ENCODE assay signal across 8 cellular contexts in genomic region chr9:97983524-97984187, GRCh38. TPM values are rescaled to one million over a fixed set of nuclear protein-coding genes. Genes with fewer than 3 reads are reported as not detected.
DNase-seq lines count a peak whose midpoint lies in the region; ATAC-seq and TF ChIP-seq lines count a peak whose summit lies in the region.

No MANE protein-coding gene starts in this region.

- H3K27ac ChIP-seq in ectodermal cell (ENCODE audit: insufficient read depth, low read depth, low read length, poor library complexity, severe bottlenecking): peak overlapping the region; percentile 74

- peak; percentile 37 for ATAC-seq in memory B cell (ENCODE audit: low read depth)

- H3K4me3 ChIP-seq in ectodermal cell (ENCODE audit: insufficient read depth, low read depth, low read length): peak overlapping the region; percentile 90

- H3K4me1 Mint-ChIP-seq in CD14-positive monocyte: peaks cover 37% of the 10 kb centered on the region
- H3K4me1 Mint-ChIP-seq in activated CD4-positive, alpha-beta T cell treated with anti-CD3 and anti-CD28 coated beads, Interleukin-2, amount 10 ng/mL, durations not matched to agents 7 days and 5 days: peaks cover 56% of the 10 kb centered on the region
- H3K4me1 Mint-ChIP-seq in memory B cell: peaks cover 22% of the 10 kb centered on the region

- H3K27ac Mint-ChIP-seq in CD14-positive monocyte (peak overlapping the region; percentile 59 to 89 (median 85)), memory B cell (peak overlapping the region; percentile 92)
- H3K27ac Mint-ChIP-seq in activated CD4-positive, alpha-beta T cell treated with anti-CD3 and anti-CD28 coated beads, Interleukin-2, amount 10 ng/mL, durations not matched to agents 7 days and 5 days: peak overlapping the region; percentile 95

- H3K27me3 Mint-ChIP-seq in CD14-positive monocyte (ENCODE audit: low read depth in 3 of 3): peaks cover 3 to 6% (median 3%) of the 10 kb centered on the region in 3 donors
- no peaks in the 10 kb centered on the region for H3K27me3 Mint-ChIP-seq in activated CD4-positive, alpha-beta T cell treated with anti-CD3 and anti-CD28 coated beads, Interleukin-2, amount 10 ng/mL, durations not matched to agents 7 days and 5 days
- no peaks in the 10 kb centered on the region for H3K27me3 Mint-ChIP-seq in memory B cell

- no peaks in the 10 kb centered on the region for H3K4me1 ChIP-seq in ectodermal cell (ENCODE audit: control insufficient read depth, insufficient read depth, low read length)

- intact Hi-C loops in CD14-positive monocyte (cut with micrococcal nuclease): loop anchor here in 1 of 2 donors (10.0 kb wide), 1 partner anchor 71 kb away; the partner anchor contains the start of gene NANS

- H3K9me3 ChIP-seq in ectodermal cell (ENCODE audit: control insufficient read depth, low read length): no peaks in the 10 kb centered on the region

- H3K9me3 Mint-ChIP-seq in CD14-positive monocyte (peaks cover 0 to 2% (median 0%) of the 10 kb centered on the region in 7 donors), memory B cell (no peaks in the 10 kb centered on the region)
- H3K9me3 Mint-ChIP-seq in activated CD4-positive, alpha-beta T cell treated with anti-CD3 and anti-CD28 coated beads, Interleukin-2, amount 10 ng/mL, durations not matched to agents 7 days and 5 days: no peaks in the 10 kb centered on the region

- 0 to 1% methylated on average over 70 of the region's 70 CpGs for WGBS in ectodermal cell, 2 experiments

- POLR2A ChIA-PET in activated CD4-positive, alpha-beta T cell treated with anti-CD3 and anti-CD28 coated beads, Interleukin-2, amount 10 ng/mL, durations not matched to agents 7 days and 5 days (lab: Charles Lee): interaction anchor here (0.6 to 1.3 kb wide), 2 partner anchors 61 to 78 kb away, joined by 4 to 6 read pairs; partner anchors contain the start of gene TRMO

- no peaks in the 10 kb centered on the region for H3K36me3 ChIP-seq in ectodermal cell (ENCODE audit: control insufficient read depth, insufficient read depth, low read length)

- peaks cover 59% of the 10 kb centered on the region for H3K27me3 ChIP-seq in ectodermal cell (ENCODE audit: control insufficient read depth, insufficient read depth, low read length, poor library complexity, severe bottlenecking)

- DNase-seq in CD14-positive monocyte (ENCODE audit: low spot score) (no peak), GM20000 (ENCODE audit: low spot score) (peak; percentile 79), LHCN-M2 (ENCODE audit: low read depth) (peak; percentile 41), memory B cell (ENCODE audit: low spot score in 2 of 2) (peak in 1 of 2 donors; percentile 74), GF-D8 (lab: John Stamatoyannopoulos, UW) (no peak)
- DNase-seq in activated CD4-positive, alpha-beta T cell treated with anti-CD3 and anti-CD28 coated beads, Interleukin-2, amount 10 ng/mL, durations not matched to agents 7 days and 5 days: peak; percentile 51
- peak; percentile 45 for DNase-seq in stimulated activated CD8-positive, alpha-beta memory T cell treated with anti-CD3 and anti-CD28 coated beads, Interleukin-12 subunit alpha, Interleukin-12 subunit beta, amount 100 ng/mL, for 1 hour (ENCODE audit: low read depth)

- H3K4me3 Mint-ChIP-seq in CD14-positive monocyte (peak overlapping the region; percentile 83 to 90), memory B cell (peak overlapping the region; percentile 85)
- peak overlapping the region; percentile 83 for H3K4me3 Mint-ChIP-seq in activated CD4-positive, alpha-beta T cell treated with anti-CD3 and anti-CD28 coated beads, Interleukin-2, amount 10 ng/mL, durations not matched to agents 7 days and 5 days

- CTCF ChIA-PET in activated CD4-positive, alpha-beta T cell treated with anti-CD3 and anti-CD28 coated beads, Interleukin-2, amount 10 ng/mL, durations not matched to agents 7 days and 5 days (lab: Charles Lee): interaction anchor here (0.5 to 3.5 kb wide), 25 partner anchors 9 to 272 kb away, joined by 3 to 39 read pairs (median 5); partner anchors contain the start of genes TBC1D2 and TRMO

- peak; percentile 68 for TF ChIP-seq CTCF in CD14-positive monocyte (IDR thresholded peaks at IDR 0.05)
- TF ChIP-seq CTCF in GM20000 (IDR thresholded peaks at IDR 0.05; ENCODE audit: extremely low read depth, missing control alignments): no peak

- H3K36me3 Mint-ChIP-seq in CD14-positive monocyte (no peaks in the 10 kb centered on the region), memory B cell (no peaks in the 10 kb centered on the region)
- peaks cover 18% of the 10 kb centered on the region for H3K36me3 Mint-ChIP-seq in activated CD4-positive, alpha-beta T cell treated with anti-CD3 and anti-CD28 coated beads, Interleukin-2, amount 10 ng/mL, durations not matched to agents 7 days and 5 days (ENCODE audit: low read depth)

RNA-seq across cellular contexts. Expression of gene ANP32B, which starts 0.5 kb away (rescaled TPM):
- polyA plus RNA-seq in CD14-positive monocyte: 10 to 100 TPM; 30.8 to 40.7 TPM
- 9.9 and 15.7 TPM in 2 replicates for total RNA-seq in LHCN-M2 (2014; rRNA removed)
- 184 TPM for polyA plus RNA-seq in LHCN-M2 (2012)
- 100 to 1,000 TPM; 358 to 453 TPM for total RNA-seq in activated CD4-positive, alpha-beta T cell treated with anti-CD3 and anti-CD28 coated beads, Interleukin-2, amount 10 ng/mL, durations not matched to agents 7 days and 5 days
- 184 TPM for polyA plus RNA-seq in ectodermal cell (2013, experiment 1 of 4)
- polyA plus RNA-seq in ectodermal cell (2013, experiment 2 of 4): 166 TPM
- 161 TPM for polyA plus RNA-seq in ectodermal cell (2013, experiment 3 of 4)
- 172 TPM for polyA plus RNA-seq in ectodermal cell (2013, experiment 4 of 4)

RNA-seq across cellular contexts. Expression of gene HEMGN, which starts 45.7 kb away (rescaled TPM):
- polyA plus RNA-seq in CD14-positive monocyte: under 1 TPM in 1 of 2 donors, not detected in 1; 0.18 TPM
- not detected in 2 replicates for total RNA-seq in LHCN-M2 (2014; rRNA removed)
- polyA plus RNA-seq in LHCN-M2 (2012): not detected
- 1 to 10 TPM; 2.2 to 2.9 TPM for total RNA-seq in activated CD4-positive, alpha-beta T cell treated with anti-CD3 and anti-CD28 coated beads, Interleukin-2, amount 10 ng/mL, durations not matched to agents 7 days and 5 days
- polyA plus RNA-seq in ectodermal cell (2013, experiment 1 of 4): not detected
- polyA plus RNA-seq in ectodermal cell (2013, experiment 2 of 4): not detected
- not detected for polyA plus RNA-seq in ectodermal cell (2013, experiment 3 of 4)
- polyA plus RNA-seq in ectodermal cell (2013, experiment 4 of 4): not detected

Comparison
In these comparisons a context has a peak if more than half of its experiments do, and no peak if none do; other contexts are left out.
1. DNase-seq: peak in GM20000 (single experiment), LHCN-M2 (single experiment), activated CD4-positive, alpha-beta T cell treated with anti-CD3 and anti-CD28 coated beads, Interleukin-2, amount 10 ng/mL, durations not matched to agents 7 days and 5 days (single experiment) and stimulated activated CD8-positive, alpha-beta memory T cell treated with anti-CD3 and anti-CD28 coated beads, Interleukin-12 subunit alpha, Interleukin-12 subunit beta, amount 100 ng/mL, for 1 hour (single experiment); none in CD14-positive monocyte (single experiment) and GF-D8 (single experiment).
2. RNA of gene ANP32B, which starts 0.5 kb away (total RNA-seq): 358 to 453 TPM in activated CD4-positive, alpha-beta T cell treated with anti-CD3 and anti-CD28 coated beads, Interleukin-2, amount 10 ng/mL, durations not matched to agents 7 days and 5 days; 9.9 to 15.7 TPM in LHCN-M2; every median in the first group is over 10 times any median in the second.
3. Peak in every context shown above with its lines, with median percentiles within 50 percentile points of each other: H3K27ac Mint-ChIP-seq and H3K4me3 Mint-ChIP-seq.